8 cellular contexts compared by ENCODE assay signal in the genomic region with DNA sequence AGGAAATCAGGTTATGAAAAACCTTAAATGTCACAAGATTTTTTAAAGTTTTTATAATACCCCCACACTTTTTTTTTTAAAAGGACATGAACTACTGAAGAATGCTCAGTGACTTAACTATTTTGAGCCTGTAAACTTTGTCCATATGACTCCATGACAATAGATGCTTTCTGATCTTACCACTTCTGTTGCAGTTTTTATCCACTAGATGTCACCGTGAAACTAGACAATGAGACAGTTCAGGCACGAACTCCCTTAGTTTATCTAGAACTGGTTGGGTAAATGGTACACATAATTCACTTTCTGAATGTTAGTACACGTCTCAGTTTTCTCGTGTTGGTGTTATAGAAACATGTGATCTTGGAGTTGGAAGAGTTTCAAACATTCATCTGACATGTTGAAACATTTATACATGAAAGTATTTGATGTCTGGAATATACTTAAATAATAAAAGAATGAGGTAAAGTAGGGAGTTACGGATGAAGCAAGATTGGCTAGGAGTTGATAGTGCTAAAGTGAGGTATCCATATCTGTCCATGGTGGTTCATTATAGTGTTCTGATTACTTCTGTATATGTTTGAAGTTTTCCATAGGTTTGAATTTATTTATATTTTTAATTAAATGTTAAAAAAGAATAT. TPM values are rescaled to one million over a fixed set of nuclear protein-coding genes. Genes with fewer than 3 reads are reported as not detected.
DNase-seq lines count a peak whose midpoint lies in the region; ATAC-seq and TF ChIP-seq lines count a peak whose summit lies in the region.

No MANE protein-coding gene starts in this region.

- H3K9ac ChIP-seq in PC-3 (ENCODE audit: low read length) (no peak overlapping the region), colonic mucosa (ENCODE audit: low read depth in 2 of 2, low read length in 2 of 2) (no peak overlapping the region)

- intact Hi-C loops in PC-3 (cut with micrococcal nuclease) = loop anchor here (1.0 kb wide), 4 partner anchors 127 to 443 kb away; no protein-coding TSS in a partner anchor
- intact Hi-C loops in colonic mucosa (cut with DNase I) = loop anchor here (5.0 kb wide), 1 partner anchor 385 kb away; no protein-coding TSS in a partner anchor
- intact Hi-C loops in lower lobe of right lung (cut with DNase I) = loop anchor here (5.0 kb wide), 1 partner anchor 180 kb away; no protein-coding TSS in a partner anchor
- intact Hi-C loops in uterus (cut with DNase I; ENCODE audit: low total_unique reads) = no loop called here

- no peak overlapping the region for H3K4me3 Mint-ChIP-seq in activated CD8-positive, alpha-beta memory T cell treated with anti-CD3 and anti-CD28 coated beads, Interleukin-2, amount 10 ng/mL, durations not matched to agents 7 days and 5 days

- CTCF ChIA-PET in activated CD8-positive, alpha-beta memory T cell treated with anti-CD3 and anti-CD28 coated beads, Interleukin-2, amount 10 ng/mL, durations not matched to agents 7 days and 5 days (lab: Charles Lee) = interaction anchor here (0.8 to 3.5 kb wide), 2 partner anchors 138 to 383 kb away, joined by 3 to 12 read pairs; no protein-coding TSS in a partner anchor
- CTCF ChIA-PET in PC-3 (lab: Charles Lee) = no interaction called here

- DNase-seq in activated CD8-positive, alpha-beta memory T cell treated with anti-CD3 and anti-CD28 coated beads, Interleukin-2, amount 10 ng/mL, durations not matched to agents 7 days and 5 days = no peak
- no peak for DNase-seq in activated CD8-positive, alpha-beta memory T cell treated with anti-CD3 and anti-CD28 coated beads, Interleukin-2, amount 50 U/mL, for 48 hours
- peak; percentile 83 for DNase-seq in Jurkat, Clone E6-1 (ENCODE audit: low read depth, low spot score)
- DNase-seq in PC-3 = peak; percentile 91
- DNase-seq in colonic mucosa = peak; percentile 23
- DNase-seq in lower lobe of right lung = no peak
- no peak for DNase-seq in uterus

- H3K36me3 ChIP-seq in PC-3 (ENCODE audit: low read depth, low read length) (0 out of 2 replicates have a peak, but pooled peaks cover 3% of the 10 kb centered on the region), colonic mucosa (no peaks in the 10 kb centered on the region), lower lobe of right lung (no peaks in the 10 kb centered on the region), uterus (no peaks in the 10 kb centered on the region)

- H3K79me2 ChIP-seq in PC-3 (ENCODE audit: low read length) = no peaks in the 10 kb centered on the region

- no peaks in the 10 kb centered on the region for H3K27me3 Mint-ChIP-seq in activated CD8-positive, alpha-beta memory T cell treated with anti-CD3 and anti-CD28 coated beads, Interleukin-2, amount 10 ng/mL, durations not matched to agents 7 days and 5 days

- no peak for TF ChIP-seq POLR2A in uterus (IDR thresholded peaks at IDR 0.05)

- no peaks in the 10 kb centered on the region for H4K20me1 ChIP-seq in PC-3 (ENCODE audit: low read length)

- H3K9me3 Mint-ChIP-seq in activated CD8-positive, alpha-beta memory T cell treated with anti-CD3 and anti-CD28 coated beads, Interleukin-2, amount 10 ng/mL, durations not matched to agents 7 days and 5 days (ENCODE audit: low read depth) = no peaks in the 10 kb centered on the region

- H3K27me3 ChIP-seq in PC-3 (ENCODE audit: low read length) (no peaks in the 10 kb centered on the region), colonic mucosa (no peaks in the 10 kb centered on the region), lower lobe of right lung (ENCODE audit: low read depth) (no peaks in the 10 kb centered on the region), uterus (no peaks in the 10 kb centered on the region)

- TF ChIP-seq CTCF in PC-3 (conservative IDR thresholded peaks at IDR 0.05; ENCODE audit: low read depth, low read length) = peak; percentile 96
- TF ChIP-seq CTCF in colonic mucosa (IDR thresholded peaks at IDR 0.05) = peak; percentile 62
- TF ChIP-seq CTCF in lower lobe of right lung (IDR thresholded peaks at IDR 0.05) = peak; percentile 71
- peak; percentile 43 to 77 (median 64) for TF ChIP-seq CTCF in uterus (IDR thresholded peaks at IDR 0.05)

- ATAC-seq in activated CD8-positive, alpha-beta memory T cell treated with anti-CD3 and anti-CD28 coated beads, Interleukin-2, amount 10 ng/mL, durations not matched to agents 7 days and 5 days = peak; percentile 88
- ATAC-seq in GM21619 (IDR thresholded peaks at IDR 0.05; ENCODE audit: unreplicated experiment) (peak; percentile 95), PC-3 (peak; percentile 98), lower lobe of right lung (peak; percentile 67 to 85)

- H3F3A ChIP-seq in PC-3 (ENCODE audit: low read length, unreplicated experiment) = no peaks in the 10 kb centered on the region

- POLR2A ChIA-PET in PC-3 (lab: Charles Lee; ENCODE audit: unreplicated experiment) = no interaction called here

- H3K4me3 ChIP-seq in Jurkat, Clone E6-1 (ENCODE audit: low read length) = no peak overlapping the region
- H3K4me3 ChIP-seq in PC-3 (ENCODE audit: low read length) (no peak overlapping the region), colonic mucosa (no peak overlapping the region), lower lobe of right lung (no peak overlapping the region), uterus (no peak overlapping the region)

- H3K9me3 ChIP-seq in PC-3 (ENCODE audit: low read length) (no peaks in the 10 kb centered on the region), colonic mucosa (no peaks in the 10 kb centered on the region), lower lobe of right lung (no peaks in the 10 kb centered on the region), uterus (no peaks in the 10 kb centered on the region)

- H3K27ac Mint-ChIP-seq in activated CD8-positive, alpha-beta memory T cell treated with anti-CD3 and anti-CD28 coated beads, Interleukin-2, amount 10 ng/mL, durations not matched to agents 7 days and 5 days = no peak overlapping the region

- H3K4me1 ChIP-seq in PC-3 (ENCODE audit: insufficient read depth, low read length) (no peaks in the 10 kb centered on the region), colonic mucosa (no peaks in the 10 kb centered on the region), lower lobe of right lung (no peaks in the 10 kb centered on the region), uterus (no peaks in the 10 kb centered on the region)

- no peak overlapping the region for H3K27ac ChIP-seq in PC-3 (ENCODE audit: low read length)
- H3K27ac ChIP-seq in colonic mucosa = no peak overlapping the region
- no peak overlapping the region for H3K27ac ChIP-seq in lower lobe of right lung
- no peak overlapping the region for H3K27ac ChIP-seq in uterus

- peaks cover 1% of the 10 kb centered on the region for H3K36me3 Mint-ChIP-seq in activated CD8-positive, alpha-beta memory T cell treated with anti-CD3 and anti-CD28 coated beads, Interleukin-2, amount 10 ng/mL, durations not matched to agents 7 days and 5 days

- no peak overlapping the region for H2AFZ ChIP-seq in PC-3 (ENCODE audit: low read length)

- H3K4me1 Mint-ChIP-seq in activated CD8-positive, alpha-beta memory T cell treated with anti-CD3 and anti-CD28 coated beads, Interleukin-2, amount 10 ng/mL, durations not matched to agents 7 days and 5 days = peaks cover 4% of the 10 kb centered on the region

- no peak overlapping the region for H3K4me2 ChIP-seq in PC-3 (ENCODE audit: low read length)

- no peaks in the 10 kb centered on the region for H3K9me2 ChIP-seq in PC-3 (replicated peaks; ENCODE audit: low read length)

- no TSS peak for BruUV-seq in PC-3 (replicated peaks; lab: Mats Ljungman, UMichigan)

RNA-seq across cellular contexts. Expression of a gene that starts 8.1 kb away (rescaled TPM):
- 1 to 10 TPM; 5.6 to 9.4 TPM for total RNA-seq in activated CD8-positive, alpha-beta memory T cell treated with anti-CD3 and anti-CD28 coated beads, Interleukin-2, amount 10 ng/mL, durations not matched to agents 7 days and 5 days
- 10.3 TPM for polyA plus RNA-seq in Jurkat, Clone E6-1 (2012; ENCODE audit: insufficient read depth, insufficient read length)
- total RNA-seq in PC-3 (2014; rRNA removed) = 8.6 and 11.4 TPM in 2 replicates
- total RNA-seq in colonic mucosa = 1 to 10 TPM; 1.2 to 2.5 TPM
- total RNA-seq in lower lobe of right lung = 1.4 TPM
- 1 to 10 TPM in 3 of 4 donors, under 1 TPM in 1; under 0.01 to 3.5 (median 1.7) TPM for total RNA-seq in uterus

RNA-seq across cellular contexts. Expression of a gene that starts 26.2 kb away (rescaled TPM):
- not detected for total RNA-seq in activated CD8-positive, alpha-beta memory T cell treated with anti-CD3 and anti-CD28 coated beads, Interleukin-2, amount 10 ng/mL, durations not matched to agents 7 days and 5 days
- polyA plus RNA-seq in Jurkat, Clone E6-1 (2012; ENCODE audit: insufficient read depth, insufficient read length) = 0.23 TPM
- total RNA-seq in PC-3 (2014; rRNA removed) (0.11 TPM in 1 of 2 replicates, not detected in the other), colonic mucosa (under 1 TPM; 0.08 to 0.12 TPM), lower lobe of right lung (not detected), uterus (not detected)

RNA-seq across cellular contexts. Expression of a gene that starts 43.0 kb away (rescaled TPM):
- total RNA-seq in activated CD8-positive, alpha-beta memory T cell treated with anti-CD3 and anti-CD28 coated beads, Interleukin-2, amount 10 ng/mL, durations not matched to agents 7 days and 5 days = not detected
- polyA plus RNA-seq in Jurkat, Clone E6-1 (2012; ENCODE audit: insufficient read depth, insufficient read length) = not detected
- total RNA-seq in PC-3 (2014; rRNA removed) = not detected in 2 replicates
- total RNA-seq in colonic mucosa = not detected
- not detected for total RNA-seq in lower lobe of right lung
- not detected for total RNA-seq in uterus

Comparison
In these comparisons a context has a peak if more than half of its experiments do, and no peak if none do; other contexts are left out.
1. DNase-seq: peak in Jurkat, Clone E6-1 (single experiment), PC-3 (single experiment) and colonic mucosa (single experiment); none in activated CD8-positive, alpha-beta memory T cell treated with anti-CD3 and anti-CD28 coated beads, Interleukin-2, amount 10 ng/mL, durations not matched to agents 7 days and 5 days (single experiment), activated CD8-positive, alpha-beta memory T cell treated with anti-CD3 and anti-CD28 coated beads, Interleukin-2, amount 50 U/mL, for 48 hours (single experiment), lower lobe of right lung (single experiment) and uterus (0 of 2).
2. Peak in every context shown above with its lines, with median percentiles within 50 percentile points of each other: ATAC-seq and CTCF ChIP-seq.